Comparison of ENCODE assay signal across 1 cellular context in genomic region chr10:14838582-14839304, GRCh38.
TF ChIP-seq lines count a peak whose summit lies in the region.

No MANE protein-coding gene starts in this region.

TF ChIP-seq in HepG2, 621 proteins besides CTCF, POLR2A, EP300 and RAD21 (continued from another document and continues in another):
- TF ChIP-seq, protein P1, sequence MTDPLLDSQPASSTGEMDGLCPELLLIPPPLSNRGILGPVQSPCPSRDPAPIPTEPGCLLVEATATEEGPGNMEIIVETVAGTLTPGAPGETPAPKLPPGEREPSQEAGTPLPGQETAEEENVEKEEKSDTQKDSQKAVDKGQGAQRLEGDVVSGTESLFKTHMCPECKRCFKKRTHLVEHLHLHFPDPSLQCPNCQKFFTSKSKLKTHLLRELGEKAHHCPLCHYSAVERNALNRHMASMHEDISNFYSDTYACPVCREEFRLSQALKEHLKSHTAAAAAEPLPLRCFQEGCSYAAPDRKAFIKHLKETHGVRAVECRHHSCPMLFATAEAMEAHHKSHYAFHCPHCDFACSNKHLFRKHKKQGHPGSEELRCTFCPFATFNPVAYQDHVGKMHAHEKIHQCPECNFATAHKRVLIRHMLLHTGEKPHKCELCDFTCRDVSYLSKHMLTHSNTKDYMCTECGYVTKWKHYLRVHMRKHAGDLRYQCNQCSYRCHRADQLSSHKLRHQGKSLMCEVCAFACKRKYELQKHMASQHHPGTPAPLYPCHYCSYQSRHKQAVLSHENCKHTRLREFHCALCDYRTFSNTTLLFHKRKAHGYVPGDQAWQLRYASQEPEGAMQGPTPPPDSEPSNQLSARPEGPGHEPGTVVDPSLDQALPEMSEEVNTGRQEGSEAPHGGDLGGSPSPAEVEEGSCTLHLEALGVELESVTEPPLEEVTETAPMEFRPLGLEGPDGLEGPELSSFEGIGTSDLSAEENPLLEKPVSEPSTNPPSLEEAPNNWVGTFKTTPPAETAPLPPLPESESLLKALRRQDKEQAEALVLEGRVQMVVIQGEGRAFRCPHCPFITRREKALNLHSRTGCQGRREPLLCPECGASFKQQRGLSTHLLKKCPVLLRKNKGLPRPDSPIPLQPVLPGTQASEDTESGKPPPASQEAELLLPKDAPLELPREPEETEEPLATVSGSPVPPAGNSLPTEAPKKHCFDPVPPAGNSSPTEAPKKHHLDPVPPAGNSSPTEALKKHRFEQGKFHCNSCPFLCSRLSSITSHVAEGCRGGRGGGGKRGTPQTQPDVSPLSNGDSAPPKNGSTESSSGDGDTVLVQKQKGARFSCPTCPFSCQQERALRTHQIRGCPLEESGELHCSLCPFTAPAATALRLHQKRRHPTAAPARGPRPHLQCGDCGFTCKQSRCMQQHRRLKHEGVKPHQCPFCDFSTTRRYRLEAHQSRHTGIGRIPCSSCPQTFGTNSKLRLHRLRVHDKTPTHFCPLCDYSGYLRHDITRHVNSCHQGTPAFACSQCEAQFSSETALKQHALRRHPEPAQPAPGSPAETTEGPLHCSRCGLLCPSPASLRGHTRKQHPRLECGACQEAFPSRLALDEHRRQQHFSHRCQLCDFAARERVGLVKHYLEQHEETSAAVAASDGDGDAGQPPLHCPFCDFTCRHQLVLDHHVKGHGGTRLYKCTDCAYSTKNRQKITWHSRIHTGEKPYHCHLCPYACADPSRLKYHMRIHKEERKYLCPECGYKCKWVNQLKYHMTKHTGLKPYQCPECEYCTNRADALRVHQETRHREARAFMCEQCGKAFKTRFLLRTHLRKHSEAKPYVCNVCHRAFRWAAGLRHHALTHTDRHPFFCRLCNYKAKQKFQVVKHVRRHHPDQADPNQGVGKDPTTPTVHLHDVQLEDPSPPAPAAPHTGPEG (CRISPR knock-in tag; IDR thresholded peaks at IDR 0.05), result peak; percentile 11
- TF ChIP-seq NONO (IDR thresholded peaks at IDR 0.05) (no peak), NONO (CRISPR knock-in tag; conservative IDR thresholded peaks at IDR 0.05) (no peak; the same call in 1 of the 2 replicates), KDM5B (CRISPR knock-in tag; IDR thresholded peaks at IDR 0.05; ENCODE audit: borderline replicate concordance) (peak; percentile 1; the same call in 1 of the 2 replicates), MYNN (CRISPR knock-in tag; IDR thresholded peaks at IDR 0.05; ENCODE audit: low read depth) (no peak), ZBTB7A (CRISPR knock-in tag; IDR thresholded peaks at IDR 0.05) (no peak), ZBTB38 (CRISPR knock-in tag; IDR thresholded peaks at IDR 0.05) (no peak), PHF8 (CRISPR knock-in tag; IDR thresholded peaks at IDR 0.05) (peak; percentile 17; the same call in 1 of the 2 replicates), ZSCAN5A (CRISPR knock-in tag; IDR thresholded peaks at IDR 0.05; ENCODE audit: borderline replicate concordance) (no peak), ZNF512 (CRISPR knock-in tag; IDR thresholded peaks at IDR 0.05) (no peak), ZHX1 (CRISPR knock-in tag; IDR thresholded peaks at IDR 0.05; ENCODE audit: low read depth) (0 out of 2 replicates have a peak, but pooled peaks have one; percentile 49), HNRNPK (IDR thresholded peaks at IDR 0.05; ENCODE audit: low read depth, low read length, poor library complexity, severe bottlenecking) (no peak), ZSCAN31 (CRISPR knock-in tag; IDR thresholded peaks at IDR 0.05; ENCODE audit: low read depth) (no peak), KLF12 (CRISPR knock-in tag; IDR thresholded peaks at IDR 0.05; ENCODE audit: borderline replicate concordance) (no peak), ZNF747 (CRISPR knock-in tag; IDR thresholded peaks at IDR 0.05; ENCODE audit: borderline replicate concordance) (no peak), ZFX (CRISPR knock-in tag; IDR thresholded peaks at IDR 0.05; ENCODE audit: low read depth) (peak; percentile 67), ZNF543 (CRISPR knock-in tag; IDR thresholded peaks at IDR 0.05) (no peak; the same call in 1 of the 2 replicates), NFIB (CRISPR knock-in tag; IDR thresholded peaks at IDR 0.05; ENCODE audit: borderline replicate concordance) (no peak), ZFY (CRISPR knock-in tag; IDR thresholded peaks at IDR 0.05) (no peak; the same call in 1 of the 2 replicates), AGO2 (optimal IDR thresholded peaks at IDR 0.05; ENCODE audit: low read depth, low read length) (peak; percentile 24), SRF (IDR thresholded peaks at IDR 0.05; ENCODE audit: low read depth, low read length) (no peak), THAP8 (CRISPR knock-in tag; IDR thresholded peaks at IDR 0.05; ENCODE audit: borderline replicate concordance) (no peak), TOPORS (CRISPR knock-in tag; IDR thresholded peaks at IDR 0.05) (0 out of 2 replicates have a peak, but pooled peaks have one; percentile 58), ZNF577 (CRISPR knock-in tag; IDR thresholded peaks at IDR 0.05; ENCODE audit: borderline replicate concordance, low read depth) (no peak), ZFP37 (CRISPR knock-in tag; IDR thresholded peaks at IDR 0.05; ENCODE audit: borderline replicate concordance) (no peak), ZNF670 (CRISPR knock-in tag; IDR thresholded peaks at IDR 0.05; ENCODE audit: borderline replicate concordance) (peak; percentile 20; the same call in 1 of the 2 replicates), ZNF790 (CRISPR knock-in tag; IDR thresholded peaks at IDR 0.05; ENCODE audit: borderline replicate concordance) (0 out of 2 replicates have a peak, but pooled peaks have one; percentile 54), KMT2A (CRISPR knock-in tag; IDR thresholded peaks at IDR 0.05) (no peak), PHF21A (CRISPR knock-in tag; IDR thresholded peaks at IDR 0.05) (no peak), ZFAT (CRISPR knock-in tag; conservative IDR thresholded peaks at IDR 0.05) (no peak), ZNF883 (CRISPR knock-in tag; IDR thresholded peaks at IDR 0.05; ENCODE audit: not compliant biosample characterization) (peak; percentile 21), MATR3 (CRISPR knock-in tag; IDR thresholded peaks at IDR 0.05) (no peak), REST (IDR thresholded peaks at IDR 0.05; ENCODE audit: borderline replicate concordance in 1 of 2, low read depth in 1 of 2, low read length in 2 of 2) (0 out of 4 replicates have a peak, but pooled peaks of 1 of the 2 experiments have one; percentile 1), BRCA1 (CRISPR knock-in tag; IDR thresholded peaks at IDR 0.05) (no peak), SIN3A (IDR thresholded peaks at IDR 0.05; ENCODE audit: borderline replicate concordance, low read depth, low read length) (peak; percentile 65; the same call in 1 of the 2 replicates), NFKBIZ (CRISPR knock-in tag; IDR thresholded peaks at IDR 0.05) (no peak), ZFP41 (CRISPR knock-in tag; IDR thresholded peaks at IDR 0.05; ENCODE audit: borderline replicate concordance) (peak; percentile 40; the same call in 1 of the 2 replicates), ZNF780A (CRISPR knock-in tag; IDR thresholded peaks at IDR 0.05) (no peak), POGZ (CRISPR knock-in tag; IDR thresholded peaks at IDR 0.05) (no peak), NR1H2 (CRISPR knock-in tag; IDR thresholded peaks at IDR 0.05; ENCODE audit: borderline replicate concordance, low read depth) (0 out of 2 replicates have a peak, but pooled peaks have one; percentile 26), ZNF788 (CRISPR knock-in tag; IDR thresholded peaks at IDR 0.05; ENCODE audit: borderline replicate concordance) (no peak), SRSF4 (IDR thresholded peaks at IDR 0.05; ENCODE audit: low read depth, low read length, poor library complexity, severe bottlenecking) (no peak), STAG1 (CRISPR knock-in tag; IDR thresholded peaks at IDR 0.05) (no peak), RORA (CRISPR knock-in tag; IDR thresholded peaks at IDR 0.05) (no peak), GTF2F1 (IDR thresholded peaks at IDR 0.05; ENCODE audit: low read length) (no peak), PRDM4 (CRISPR knock-in tag; IDR thresholded peaks at IDR 0.05; ENCODE audit: borderline replicate concordance) (no peak), HMG20A (CRISPR knock-in tag; IDR thresholded peaks at IDR 0.05; ENCODE audit: borderline replicate concordance) (no peak), RFXANK (CRISPR knock-in tag; IDR thresholded peaks at IDR 0.05) (no peak), NR2C2 (CRISPR knock-in tag; IDR thresholded peaks at IDR 0.05; ENCODE audit: borderline replicate concordance) (no peak), RCOR2 (CRISPR knock-in tag; IDR thresholded peaks at IDR 0.05) (no peak), GPN1 (CRISPR knock-in tag; IDR thresholded peaks at IDR 0.05; ENCODE audit: borderline replicate concordance) (no peak; the same call in 1 of the 2 replicates)
